In genomic region chr3:136142592-136142991, GRCh38 we compare ENCODE assay signal across 1 cellular context.
TF ChIP-seq lines count a peak whose summit lies in the region.

No MANE protein-coding gene starts in this region.

TF ChIP-seq in H1, 55 proteins besides CTCF, POLR2A, EP300 and RAD21 (continued from another document):
- TF ChIP-seq SAP30 (IDR thresholded peaks at IDR 0.05; ENCODE audit: insufficient read depth, insufficient replicate concordance, low read length) (no peak), CHD2 (IDR thresholded peaks at IDR 0.05; ENCODE audit: low read length) (no peak), CREB1 (IDR thresholded peaks at IDR 0.05) (no peak), RBBP5 (IDR thresholded peaks at IDR 0.05; ENCODE audit: borderline replicate concordance, low read depth, low read length) (no peak), ATF2 (IDR thresholded peaks at IDR 0.05; ENCODE audit: low read length) (no peak), E2F6 (IDR thresholded peaks at IDR 0.05) (no peak), SIN3A (conservative IDR thresholded peaks at IDR 0.05 in 1 of 2, IDR thresholded peaks at IDR 0.05 in 1 of 2; ENCODE audit: low read depth in 1 of 2, low read length in 2 of 2) (no peak), CBX5 (IDR thresholded peaks at IDR 0.05; ENCODE audit: low read depth, low read length) (no peak), CHD1 (IDR thresholded peaks at IDR 0.05; ENCODE audit: low read depth, low read length) (no peak), NANOG (IDR thresholded peaks at IDR 0.05; ENCODE audit: insufficient read depth, low read depth, low read length, poor library complexity, severe bottlenecking) (no peak), POLR2AphosphoS5 (IDR thresholded peaks at IDR 0.05; ENCODE audit: low read depth, low read length) (peak; percentile 80), GTF2F1 (IDR thresholded peaks at IDR 0.05; ENCODE audit: borderline replicate concordance, low read depth, low read length) (no peak), RNF2 (IDR thresholded peaks at IDR 0.05; ENCODE audit: borderline replicate concordance, low read depth, low read length, missing control alignments, poor library complexity, severe bottlenecking) (no peak), YY1 (IDR thresholded peaks at IDR 0.05; ENCODE audit: low read depth, low read length) (no peak), MAFK (IDR thresholded peaks at IDR 0.05; ENCODE audit: low read depth, low read length) (no peak), HDAC2 (IDR thresholded peaks at IDR 0.05; ENCODE audit: borderline replicate concordance in 1 of 2, low read depth in 2 of 2, low read length in 2 of 2) (no peak), JUN (IDR thresholded peaks at IDR 0.05; ENCODE audit: low read depth, low read length) (peak; percentile 73), BRCA1 (IDR thresholded peaks at IDR 0.05; ENCODE audit: low read depth, low read length) (no peak)
